8 cellular contexts compared by ENCODE assay signal in the genomic region with DNA sequence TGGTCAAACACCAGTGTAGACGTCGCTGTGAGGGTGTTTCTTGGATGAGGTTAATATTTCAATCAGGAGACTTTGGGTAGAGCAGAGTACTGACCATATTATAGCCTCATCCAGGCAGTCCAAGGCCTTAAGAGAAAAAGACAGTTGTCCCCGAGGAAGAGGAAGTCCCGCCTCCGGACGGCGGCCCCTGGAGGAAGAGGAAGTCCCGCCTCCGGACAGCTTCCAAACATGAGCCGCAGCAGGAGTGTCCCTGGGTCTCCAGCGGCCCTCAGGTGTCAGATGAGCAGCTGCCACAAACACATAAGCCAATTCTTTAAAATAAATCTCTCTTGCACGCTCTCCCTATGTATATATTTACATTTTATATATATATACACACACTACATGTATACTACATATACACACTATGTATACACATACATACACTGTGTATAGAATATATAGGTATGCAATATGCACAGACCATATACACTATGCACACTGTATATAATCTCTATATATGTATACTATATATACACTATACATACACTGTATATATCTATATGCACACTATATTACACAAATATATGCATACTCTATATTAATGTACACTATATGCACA. TPM values are rescaled to one million over a fixed set of nuclear protein-coding genes. Genes with fewer than 3 reads are reported as not detected.
DNase-seq lines count a peak whose midpoint lies in the region; ATAC-seq lines count a peak whose summit lies in the region.

No MANE protein-coding gene starts in this region.

- H3K36me3 ChIP-seq in Karpas-422 (ENCODE audit: insufficient read depth, low read length), result no peaks in the 10 kb centered on the region

- no peaks in the 10 kb centered on the region for H3K9me3 ChIP-seq in Karpas-422 (ENCODE audit: low read length)

- no peaks in the 10 kb centered on the region for H3K9me3 Mint-ChIP-seq in natural killer cell treated with Interleukin-12 subunit alpha and Interleukin-12 subunit beta and Interleukin-15 and Interleukin-18, amount 100 ng/mL, for 72 hours

- no peaks in the 10 kb centered on the region for H3K9me2 ChIP-seq in Karpas-422 (replicated peaks; ENCODE audit: insufficient read depth, low read length)

- no peak overlapping the region for H3K4me3 ChIP-seq in Karpas-422 (ENCODE audit: low read length)

- H3K27me3 ChIP-seq in Karpas-422 (ENCODE audit: low read length), result no peaks in the 10 kb centered on the region

- H3K4me3 Mint-ChIP-seq in natural killer cell treated with Interleukin-12 subunit alpha and Interleukin-12 subunit beta and Interleukin-15 and Interleukin-18, amount 100 ng/mL, for 72 hours, result peak overlapping the region; percentile 44

- no peaks in the 10 kb centered on the region for H3K27me3 Mint-ChIP-seq in natural killer cell treated with Interleukin-12 subunit alpha and Interleukin-12 subunit beta and Interleukin-15 and Interleukin-18, amount 100 ng/mL, for 72 hours

- H3K79me2 ChIP-seq in Karpas-422 (ENCODE audit: low read length), result no peaks in the 10 kb centered on the region

- peak; percentile 58 to 72 for ATAC-seq in natural killer cell treated with Interleukin-12 subunit alpha and Interleukin-12 subunit beta and Interleukin-15 and Interleukin-18, amount 100 ng/mL, for 72 hours
- no peak for ATAC-seq in HG02759 (IDR thresholded peaks at IDR 0.05; ENCODE audit: unreplicated experiment)
- no peak for ATAC-seq in GM21528 (IDR thresholded peaks at IDR 0.05; ENCODE audit: low FRiP score, unreplicated experiment)

- H3K4me1 Mint-ChIP-seq in natural killer cell treated with Interleukin-12 subunit alpha and Interleukin-12 subunit beta and Interleukin-15 and Interleukin-18, amount 100 ng/mL, for 72 hours (ENCODE audit: low read depth in 2 of 2), result peaks cover 9 to 15% of the 10 kb centered on the region in 2 donors

- peaks cover 74% of the 10 kb centered on the region for H3K4me1 ChIP-seq in Karpas-422 (ENCODE audit: low read length)

- H3K27ac Mint-ChIP-seq in natural killer cell treated with Interleukin-12 subunit alpha and Interleukin-12 subunit beta and Interleukin-15 and Interleukin-18, amount 100 ng/mL, for 72 hours, result peak overlapping the region in 1 of 2 donors; percentile 65

- H2AFZ ChIP-seq in Karpas-422 (ENCODE audit: low read length), result no peak overlapping the region

- DNase-seq in GF-D8 (lab: John Stamatoyannopoulos, UW) (peak; percentile 55), MV-4-11 (lab: John Stamatoyannopoulos, UW) (peak; percentile 72), NCI-H128 (lab: John Stamatoyannopoulos, UW; ENCODE audit: unreplicated experiment) (no peak), Karpas-422 (no peak)
- peak; percentile 74 to 78 for DNase-seq in activated T-cell treated with anti-CD3 and anti-CD28 coated beads, Interleukin-2, amount 50 U/mL, for 48 hours
- peak; percentile 83 for DNase-seq in natural killer cell treated with Interleukin-12 subunit alpha and Interleukin-12 subunit beta and Interleukin-15 and Interleukin-18, amount 100 ng/mL, for 72 hours (ENCODE audit: low spot score)

- no peak overlapping the region for H3K4me2 ChIP-seq in Karpas-422 (ENCODE audit: low read depth, low read length, poor library complexity, severe bottlenecking)

- no peaks in the 10 kb centered on the region for H3K36me3 Mint-ChIP-seq in natural killer cell treated with Interleukin-12 subunit alpha and Interleukin-12 subunit beta and Interleukin-15 and Interleukin-18, amount 100 ng/mL, for 72 hours

- no peaks in the 10 kb centered on the region for H4K20me1 ChIP-seq in Karpas-422 (ENCODE audit: insufficient read depth, low read depth, low read length)

- H3K9ac ChIP-seq in Karpas-422 (ENCODE audit: low read length), result no peak overlapping the region

- no peak overlapping the region for H3K27ac ChIP-seq in Karpas-422 (ENCODE audit: low read length)

RNA-seq across cellular contexts. Expression of gene PWWP2B, which starts 37.5 kb away (rescaled TPM):
- total RNA-seq in natural killer cell treated with Interleukin-12 subunit alpha and Interleukin-12 subunit beta and Interleukin-15 and Interleukin-18, amount 100 ng/mL, for 72 hours, result 10 to 100 TPM; 15.2 to 17.9 TPM
- total RNA-seq in Karpas-422 (2014; rRNA removed; shearing (Covaris generic); ENCODE audit: low replicate concordance), result 1.4 and 3.7 TPM in 2 replicates

Comparison
In these comparisons a context has a peak if more than half of its experiments do, and no peak if none do; other contexts are left out.
1. DNase-seq: peak in GF-D8 (single experiment), MV-4-11 (single experiment), activated T-cell treated with anti-CD3 and anti-CD28 coated beads, Interleukin-2, amount 50 U/mL, for 48 hours (2 of 2) and natural killer cell treated with Interleukin-12 subunit alpha and Interleukin-12 subunit beta and Interleukin-15 and Interleukin-18, amount 100 ng/mL, for 72 hours (single experiment); none in NCI-H128 (single experiment) and Karpas-422 (single experiment).
2. ATAC-seq: peak in natural killer cell treated with Interleukin-12 subunit alpha and Interleukin-12 subunit beta and Interleukin-15 and Interleukin-18, amount 100 ng/mL, for 72 hours (2 of 2); none in HG02759 (single experiment) and GM21528 (single experiment).